In the genomic region with DNA sequence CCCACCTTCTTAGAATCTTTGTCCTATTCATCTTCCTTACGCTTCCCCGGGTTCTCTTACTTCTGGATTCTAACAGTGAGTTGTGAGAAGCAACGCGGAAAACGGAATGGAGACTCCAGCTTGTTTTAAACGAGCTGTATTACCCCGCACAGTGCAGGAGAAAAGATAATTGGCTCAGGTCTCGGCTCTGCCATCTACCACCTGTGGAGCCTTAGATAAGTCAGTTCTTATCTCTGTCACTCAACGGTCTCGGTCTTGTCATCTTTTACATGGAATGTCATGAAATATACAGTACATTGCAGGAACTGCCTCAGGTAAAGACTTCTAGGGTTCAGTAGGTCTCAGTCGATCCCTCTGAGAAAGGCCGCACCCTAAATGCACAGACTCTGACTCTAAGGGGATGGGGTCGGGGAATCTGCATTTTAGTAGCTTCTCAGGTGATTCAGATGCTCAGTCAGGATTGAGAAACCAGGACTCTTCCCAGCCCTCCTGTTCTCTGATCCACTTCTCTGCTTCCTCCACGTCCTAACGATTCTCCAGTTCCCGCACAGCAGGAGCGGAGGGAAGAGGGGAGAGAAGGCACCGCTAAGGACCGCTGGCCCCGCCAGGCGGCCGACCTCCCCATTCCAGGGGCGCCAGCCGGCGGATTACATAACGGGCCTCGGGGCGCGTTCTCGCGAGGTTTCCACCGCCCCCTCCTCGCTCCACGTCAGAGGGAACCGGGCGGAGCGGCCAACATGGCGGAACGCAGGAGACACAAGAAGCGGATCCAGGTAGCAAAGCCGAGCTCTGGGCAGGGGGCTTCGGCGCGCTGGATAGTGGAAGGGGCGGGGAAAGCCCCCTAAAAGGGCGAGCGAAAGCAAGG, we compare ENCODE assay signal across 8 cellular contexts. TPM values are rescaled to one million over a fixed set of nuclear protein-coding genes. Genes with fewer than 3 reads are reported as not detected.
DNase-seq lines count a peak whose midpoint lies in the region; ATAC-seq and TF ChIP-seq lines count a peak whose summit lies in the region.

A gene with protein sequence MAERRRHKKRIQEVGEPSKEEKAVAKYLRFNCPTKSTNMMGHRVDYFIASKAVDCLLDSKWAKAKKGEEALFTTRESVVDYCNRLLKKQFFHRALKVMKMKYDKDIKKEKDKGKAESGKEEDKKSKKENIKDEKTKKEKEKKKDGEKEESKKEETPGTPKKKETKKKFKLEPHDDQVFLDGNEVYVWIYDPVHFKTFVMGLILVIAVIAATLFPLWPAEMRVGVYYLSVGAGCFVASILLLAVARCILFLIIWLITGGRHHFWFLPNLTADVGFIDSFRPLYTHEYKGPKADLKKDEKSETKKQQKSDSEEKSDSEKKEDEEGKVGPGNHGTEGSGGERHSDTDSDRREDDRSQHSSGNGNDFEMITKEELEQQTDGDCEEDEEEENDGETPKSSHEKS (plus strand): TSS at position 722 of the 865 bp plus-strand sequence. CDS start 16 bp downstream, at position 738.

- H3K4me3 ChIP-seq in left ventricle myocardium inferior: peak within 1 kb of the TSS; percentile 91
- peak within 1 kb of the TSS; percentile 88 to 94 for H3K4me3 ChIP-seq in prostate gland
- peak within 1 kb of the TSS; percentile 87 for H3K4me3 ChIP-seq in urinary bladder (ENCODE audit: low read depth, low read length)

- peak within 1 kb of the TSS; percentile 96 for H3K27ac ChIP-seq in left ventricle myocardium inferior (replicated peaks)
- H3K27ac ChIP-seq in prostate gland: peak within 1 kb of the TSS; percentile 96 to 98
- peak within 1 kb of the TSS; percentile 95 for H3K27ac ChIP-seq in urinary bladder (ENCODE audit: low read depth)

- DNase-seq in GM13976 (ENCODE audit: low spot score) (peak; percentile 93), NCI-H146 (lab: John Stamatoyannopoulos, UW) (peak; percentile 98), T-helper 1 cell (peak; percentile 89 to 95 (median 91)), amniotic epithelial cell (ENCODE audit: low read depth) (peak; percentile 83), left ventricle myocardium inferior (peak; percentile 95), prostate gland (ENCODE audit: low spot score) (peak; percentile 92)

- H3K4me1 ChIP-seq in left ventricle myocardium inferior (peaks cover 55% of the 10 kb centered on the region), prostate gland (replicated peaks) (no peaks in the 10 kb centered on the region), urinary bladder (ENCODE audit: insufficient read depth) (no peaks in the 10 kb centered on the region)

- peak; percentile 68 for TF ChIP-seq CTCF in GM13976 (IDR thresholded peaks at IDR 0.05; ENCODE audit: borderline replicate concordance, control extremely low read depth, extremely low read depth, insufficient read depth, missing control alignments)
- TF ChIP-seq CTCF in left ventricle myocardium inferior (IDR thresholded peaks at IDR 0.05; ENCODE audit: borderline replicate concordance): peak; percentile 58
- peak in 3 of 4 experiments; percentile 29 to 67 (median 57) for TF ChIP-seq CTCF in prostate gland (IDR thresholded peaks at IDR 0.05)

- in situ Hi-C loops in GM13976 (cut with MboI; ENCODE audit: low sequenced_read_pairs, unreplicated experiment): no loop called here

- H3K9me3 ChIP-seq in left ventricle myocardium inferior (replicated peaks): no peaks in the 10 kb centered on the region
- H3K9me3 ChIP-seq in prostate gland: no peaks in the 10 kb centered on the region

- H3K27me3 ChIP-seq in left ventricle myocardium inferior (ENCODE audit: low read depth) (no peaks in the 10 kb centered on the region), prostate gland (replicated peaks; ENCODE audit: insufficient read depth) (no peaks in the 10 kb centered on the region)

- intact Hi-C loops in left ventricle myocardium inferior (cut with micrococcal nuclease): no loop called here
- intact Hi-C loops in prostate gland (cut with DNase I): loop anchor here (5.0 to 10.0 kb wide), 3 partner anchors 104 to 218 kb away; partner anchors contain the start of genes MYNN and PHC3

- WGBS in prostate gland: 7% methylated on average over 46 of the region's 47 CpGs
- 7% methylated on average over 47 of the region's 47 CpGs for WGBS in urinary bladder

- peak; percentile 79 for ATAC-seq in HG02870 (IDR thresholded peaks at IDR 0.05; ENCODE audit: unreplicated experiment)

- no peaks in the 10 kb centered on the region for H3K36me3 ChIP-seq in left ventricle myocardium inferior
- no peaks in the 10 kb centered on the region for H3K36me3 ChIP-seq in prostate gland
- no peaks in the 10 kb centered on the region for H3K36me3 ChIP-seq in urinary bladder (ENCODE audit: insufficient read depth)

- peak; percentile 69 for TF ChIP-seq POLR2A in prostate gland (IDR thresholded peaks at IDR 0.05)

RNA-seq across cellular contexts. Expression of the gene that starts here (rescaled TPM):
- 76.5 TPM for total RNA-seq in left ventricle myocardium inferior
- 10 to 100 TPM; 50.4 to 54.0 TPM for total RNA-seq in prostate gland
- total RNA-seq in urinary bladder: 78.9 TPM
- polyA plus RNA-seq in urinary bladder: 65.5 TPM

Comparison
In these comparisons a context has a peak if more than half of its experiments do, and no peak if none do; other contexts are left out.
1. Peak in every context shown above with its lines: DNase-seq, ATAC-seq, H3K4me3 ChIP-seq and H3K27ac ChIP-seq.